In genomic region chr3:69948246-69948862, GRCh38 we compare ENCODE assay signal across 8 cellular contexts. TPM values are rescaled to one million over a fixed set of nuclear protein-coding genes. Genes with fewer than 3 reads are reported as not detected.
DNase-seq lines count a peak whose midpoint lies in the region; ATAC-seq, FAIRE-seq and TF ChIP-seq lines count a peak whose summit lies in the region.

No MANE protein-coding gene starts in this region.

- TF ChIP-seq CTCF in BE2C (IDR thresholded peaks at IDR 0.05; ENCODE audit: low read depth, low read length) (peak; percentile 61), HEK293 (tag by site-specific recombination; IDR thresholded peaks at IDR 0.05) (no peak), tibial artery (IDR thresholded peaks at IDR 0.05) (peak; percentile 59 to 64)

- no peak for DNase-seq in BE2C
- DNase-seq in iPS-NIHi11 (ENCODE audit: low spot score) = peak; percentile 19
- DNase-seq in tibial artery = no peak

- POLR2A ChIA-PET in HEK293 (lab: Yijun Ruan, JAX) = no interaction called here

- H3K27me3 ChIP-seq in BE2C = no peaks in the 10 kb centered on the region
- no peaks in the 10 kb centered on the region for H3K27me3 ChIP-seq in tibial artery

- FAIRE-seq in TTC549 (lab: Jason Lieb, UNC) = peak; percentile 87

- ATAC-seq in HG03025 (IDR thresholded peaks at IDR 0.05; ENCODE audit: low FRiP score, unreplicated experiment) = no peak
- no peak for ATAC-seq in HG03565 (IDR thresholded peaks at IDR 0.05; ENCODE audit: unreplicated experiment)
- no peak for ATAC-seq in HG02973 (IDR thresholded peaks at IDR 0.05; ENCODE audit: unreplicated experiment)

- H3K36me3 ChIP-seq in BE2C (no peaks in the 10 kb centered on the region), HEK293 (ENCODE audit: control insufficient read depth in 2 of 2, insufficient read depth in 1 of 2, low read length in 2 of 2) (no peaks in the 10 kb centered on the region), tibial artery (peaks cover 7 to 18% (median 8%) of the 10 kb centered on the region in 3 donors)

- H3K4me1 ChIP-seq in BE2C (no peaks in the 10 kb centered on the region), HEK293 (ENCODE audit: control insufficient read depth, insufficient read depth, low read length) (no peaks in the 10 kb centered on the region), tibial artery (no peaks in the 10 kb centered on the region)

- H3K4me3 ChIP-seq in BE2C (ENCODE audit: low read depth, low read length) (no peak overlapping the region), HEK293 (ENCODE audit: low read depth, low read length) (no peak overlapping the region), tibial artery (no peak overlapping the region)

- H3K9me3 ChIP-seq in BE2C (no peaks in the 10 kb centered on the region), HEK293 (ENCODE audit: control insufficient read depth, insufficient read depth, low read depth, low read length) (no peaks in the 10 kb centered on the region), tibial artery (no peaks in the 10 kb centered on the region)

- CTCF ChIA-PET in HEK293 (lab: Yijun Ruan, JAX) = interaction anchor here (0.5 to 4.6 kb wide), 5 partner anchors 13 to 1966 kb away, joined by 3 to 49 read pairs (median 7); no protein-coding TSS in a partner anchor

- intact Hi-C loops in tibial artery (cut with DNase I; ENCODE audit: low total_unique reads) = loop anchor here (5.0 kb wide), 1 partner anchor 256 kb away; no protein-coding TSS in a partner anchor

- H3K27ac ChIP-seq in HEK293 (ENCODE audit: extremely low read depth, low read depth, low read length) = no peak overlapping the region
- H3K27ac ChIP-seq in tibial artery = no peak overlapping the region

TF ChIP-seq in HEK293, 187 proteins besides CTCF, POLR2A, EP300 and RAD21:
- peak; percentile 82 for TF ChIP-seq PRDM1 (tag by site-specific recombination; IDR thresholded peaks at IDR 0.05)
- TF ChIP-seq BCL11A (tag by site-specific recombination; IDR thresholded peaks at IDR 0.05; ENCODE audit: low read depth) = no peak
- no peak for TF ChIP-seq ZNF529 (tag by site-specific recombination; IDR thresholded peaks at IDR 0.05; ENCODE audit: insufficient replicate concordance)
- TF ChIP-seq ZNF654 (tag by site-specific recombination; IDR thresholded peaks at IDR 0.05; ENCODE audit: low read depth) = peak; percentile 65

RNA-seq across cellular contexts. Expression of gene SAMMSON, which starts 51.2 kb away (rescaled TPM):
- polyA plus RNA-seq in BE2C (2012; ENCODE audit: insufficient read depth, insufficient read length, low read depth) = 0.26 TPM
